20 cellular contexts compared by ENCODE assay signal in the genomic region with DNA sequence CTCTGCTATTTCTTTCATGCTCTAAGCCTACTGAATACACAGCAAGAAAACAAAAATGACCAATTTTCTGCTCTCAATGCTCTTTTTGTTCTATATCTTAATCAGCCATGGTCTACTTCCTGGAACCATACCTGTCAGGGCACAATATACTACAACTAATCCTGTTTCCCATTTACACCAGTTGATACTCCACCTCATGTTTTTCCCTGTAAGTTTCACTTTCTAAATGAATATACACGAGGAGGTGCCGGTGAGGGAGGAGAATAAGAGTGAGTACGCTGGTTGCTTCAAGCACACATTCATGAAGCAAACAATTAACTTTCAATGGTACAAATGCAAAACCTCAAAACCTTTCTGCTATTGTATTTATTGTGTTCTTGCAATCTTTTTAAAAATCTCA.
A peak's percentile ranks its signal among the peaks of the same experiment; 100 is the strongest.
DNase-seq lines count a peak whose midpoint lies in the region; ATAC-seq, FAIRE-seq and TF ChIP-seq lines count a peak whose summit lies in the region.
"Had no signal": no experiment of that assay in that cellular context is flagged by ENCODE, and none has a peak within 500 bp of the region (broad histone marks: within the 10 kb centered on the region; RNA-seq: fewer than 3 reads in every experiment).

No MANE protein-coding gene starts in this region.

- H3K4me3 Mint-ChIP-seq in MCF 10A (ENCODE audit: unreplicated experiment): no peak overlapping the region
- H3K4me3 Mint-ChIP-seq: CD4-positive, CD25-positive, alpha-beta regulatory T cell; CD8-positive, alpha-beta memory T cell had no signal

- H3K27me3 ChIP-seq in endocrine pancreas (ENCODE audit: control insufficient read depth, insufficient read depth, low read length) (no peaks in the 10 kb centered on the region), keratinocyte (ENCODE audit: control insufficient read depth, extremely low read depth, insufficient read depth, low read length) (no peaks in the 10 kb centered on the region)
- H3K27me3 ChIP-seq: BE2C had no signal

- H3K4me2 ChIP-seq in keratinocyte (ENCODE audit: control insufficient read depth, extremely low read depth, insufficient read depth, low read depth, low read length): no peak overlapping the region

- no peaks in the 10 kb centered on the region for H3K79me2 ChIP-seq in keratinocyte (ENCODE audit: control insufficient read depth, insufficient read depth, low read length)

- no peaks in the 10 kb centered on the region for H3K9me3 ChIP-seq in endocrine pancreas (ENCODE audit: control insufficient read depth, low read length)
- H3K9me3 ChIP-seq in keratinocyte (ENCODE audit: control insufficient read depth, low read depth, low read length): no peaks in the 10 kb centered on the region
- H3K9me3 ChIP-seq: BE2C, Caco-2 had no signal

- CTCF ChIA-PET in MCF 10A (lab: Yijun Ruan, JAX): no interaction called here

- no TSS peak for BruUV-seq in MCF 10A (replicated peaks; lab: Mats Ljungman, UMichigan)

- H3K27ac ChIP-seq in keratinocyte (ENCODE audit: control insufficient read depth, insufficient read depth, low read length): no peak overlapping the region
- H3K27ac ChIP-seq: GM23248 had no signal

- no peaks in the 10 kb centered on the region for H3K27me3 Mint-ChIP-seq in MCF 10A (ENCODE audit: insufficient read depth, unreplicated experiment)
- H3K27me3 Mint-ChIP-seq: CD4-positive, CD25-positive, alpha-beta regulatory T cell; CD8-positive, alpha-beta memory T cell had no signal

- H3K4me1 ChIP-seq in endocrine pancreas (ENCODE audit: control insufficient read depth, insufficient read depth, low read length) (no peaks in the 10 kb centered on the region), keratinocyte (ENCODE audit: control insufficient read depth, extremely low read depth, insufficient read depth, low read length) (no peaks in the 10 kb centered on the region)
- H3K4me1 ChIP-seq: BE2C, Caco-2 had no signal

- no peaks in the 10 kb centered on the region for H3K9me3 Mint-ChIP-seq in MCF 10A (ENCODE audit: unreplicated experiment)

- no peak overlapping the region for H3K27ac Mint-ChIP-seq in MCF 10A (ENCODE audit: low read depth, unreplicated experiment)
- H3K27ac Mint-ChIP-seq: CD4-positive, CD25-positive, alpha-beta regulatory T cell; CD8-positive, alpha-beta memory T cell had no signal

- H3K9me1 ChIP-seq in keratinocyte (ENCODE audit: control insufficient read depth, extremely low read depth, insufficient read depth, low read length): no peaks in the 10 kb centered on the region

- peak overlapping the region; percentile 14 for H2AFZ ChIP-seq in keratinocyte (ENCODE audit: control insufficient read depth, low read length)
- H2AFZ ChIP-seq: GM23248 had no signal

- H3K36me3 Mint-ChIP-seq in MCF 10A (ENCODE audit: insufficient read depth, unreplicated experiment): no peaks in the 10 kb centered on the region
- H3K36me3 Mint-ChIP-seq: CD4-positive, CD25-positive, alpha-beta regulatory T cell; CD8-positive, alpha-beta memory T cell had no signal

- H3K36me3 ChIP-seq in endocrine pancreas (ENCODE audit: control insufficient read depth, insufficient read depth, low read length) (no peaks in the 10 kb centered on the region), keratinocyte (ENCODE audit: control insufficient read depth in 2 of 2, extremely low read depth in 1 of 2, insufficient read depth in 2 of 2, low read length in 2 of 2) (no peaks in the 10 kb centered on the region)
- H3K36me3 ChIP-seq: BE2C had no signal

- dilution Hi-C loops in keratinocyte (cut with MboI; ENCODE audit: extremely low pct_ligation_motif_present, low sequenced_read_pairs): no loop called here

- peak; percentile 57 for DNase-seq in M059J (ENCODE audit: low read depth)
- DNase-seq in keratinocyte (ENCODE audit: low read depth, low spot score): no peak
- no peak for DNase-seq in stimulated activated CD4-positive, alpha-beta T cell treated with anti-CD3 and anti-CD28 coated beads, Interleukin-15, amount 100 ng/mL, for 24 hours
- no peak for DNase-seq in MCF 10A (ENCODE audit: unreplicated experiment)
- DNase-seq: ACHN; BE2C; C1 segment of cervical spinal cord; Caco-2; CD4-positive, CD25-positive, alpha-beta regulatory T cell; CD8-positive, alpha-beta memory T cell; DMS153; DMS79; GF-D8; GM23248; HCEC 1CT had no signal

- intact Hi-C loops in MCF 10A (cut with micrococcal nuclease): no loop called here

- no peak for TF ChIP-seq CTCF in keratinocyte (optimal IDR thresholded peaks at IDR 0.05 in 1 of 3, IDR thresholded peaks at IDR 0.05 in 1 of 3, conservative IDR thresholded peaks at IDR 0.05 in 1 of 3; ENCODE audit: extremely low read depth in 1 of 3, insufficient read depth in 2 of 3, low read length in 3 of 3)
- no peak for TF ChIP-seq CTCF in MCF 10A (IDR thresholded peaks at IDR 0.05; ENCODE audit: unreplicated experiment)

- ATAC-seq in GM21619 (IDR thresholded peaks at IDR 0.05; ENCODE audit: unreplicated experiment) (no peak), GM18909 (IDR thresholded peaks at IDR 0.05; ENCODE audit: poor library complexity, unreplicated experiment) (no peak)

- no peaks in the 10 kb centered on the region for H3K4me1 Mint-ChIP-seq in MCF 10A (ENCODE audit: insufficient read depth, unreplicated experiment)
- H3K4me1 Mint-ChIP-seq: CD4-positive, CD25-positive, alpha-beta regulatory T cell; CD8-positive, alpha-beta memory T cell had no signal

- POLR2A ChIA-PET in MCF 10A (lab: Yijun Ruan, JAX): interaction anchor here (1.0 kb wide), 1 partner anchor 410 kb away, joined by 3 read pairs; no protein-coding TSS in a partner anchor

- H4K20me1 ChIP-seq in keratinocyte (ENCODE audit: control insufficient read depth, extremely low read depth, insufficient read depth, low read length): no peaks in the 10 kb centered on the region

- H3K9ac ChIP-seq in endocrine pancreas (ENCODE audit: control insufficient read depth, insufficient read depth, low read length) (no peak overlapping the region), keratinocyte (ENCODE audit: control insufficient read depth, extremely low read depth, insufficient read depth, low read length) (no peak overlapping the region)
- H3K9ac ChIP-seq: GM23248 had no signal

- H3K4me3 ChIP-seq in endocrine pancreas (ENCODE audit: control insufficient read depth, insufficient read depth, low read length) (peak overlapping the region; percentile 53), keratinocyte (ENCODE audit: control insufficient read depth in 2 of 3, extremely low read depth in 1 of 3, insufficient read depth in 2 of 3, low read depth in 1 of 3, low read length in 3 of 3) (no peak overlapping the region)
- H3K4me3 ChIP-seq: GM23248 had no signal

- FAIRE-seq in keratinocyte (lab: Jason Lieb, UNC): no peak
- FAIRE-seq: A204.1, GM19239 had no signal
